ENCODE assay signal across 30 cellular contexts in the genomic region with DNA sequence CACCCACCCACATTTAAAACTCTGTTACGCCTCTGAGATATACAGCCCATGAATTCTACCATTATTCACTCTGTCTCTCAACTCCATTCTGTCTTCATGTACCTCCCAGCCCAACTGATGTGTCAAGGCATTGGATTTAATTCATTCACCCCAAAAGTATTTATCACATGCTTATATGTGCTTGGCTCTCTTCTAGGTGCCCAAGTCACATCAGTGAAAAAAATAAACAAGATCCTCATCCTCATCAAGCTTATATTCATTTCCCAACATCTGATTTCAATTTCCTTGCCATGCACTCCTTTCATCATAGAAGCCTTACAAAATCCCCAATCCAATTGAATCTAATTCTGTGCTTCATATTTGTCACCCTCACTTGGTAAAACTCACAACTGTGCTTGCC.
"Had no signal": no experiment of that assay in that cellular context is flagged by ENCODE, and none has a peak within 500 bp of the region (broad histone marks: within the 10 kb centered on the region; RNA-seq: fewer than 3 reads in every experiment).

No MANE protein-coding gene starts in this region.

- H3K36me3 Mint-ChIP-seq: activated naive CD8-positive, alpha-beta T cell; brain had no signal

- H3K27me3 ChIP-seq: ascending aorta, breast epithelium, cardiac muscle cell, colonic mucosa, foreskin keratinocyte, gastrocnemius medialis, heart left ventricle had no signal

- H3K4me1 ChIP-seq: ascending aorta, breast epithelium, colonic mucosa, foreskin keratinocyte, gastrocnemius medialis, heart left ventricle had no signal

- ATAC-seq: activated CD8-positive, alpha-beta T cell treated with anti-CD3 and anti-CD28 coated beads for 36 hours; activated T-cell treated with anti-CD3 and anti-CD28 coated beads, Interleukin-2, amount 50 U/mL, for 4 hours; activated T-helper 17 cell treated with anti-CD3 and anti-CD28 coated beads, Interleukin-2, amount 50 U/mL, for 72 hours; esophagus mucosa; foreskin keratinocyte; gastrocnemius medialis; heart left ventricle; WTC11 had no signal

- H3K9me3 ChIP-seq: ascending aorta, colonic mucosa, gastrocnemius medialis had no signal

- H3K36me3 ChIP-seq: ascending aorta, breast epithelium, cardiac muscle cell, colonic mucosa, gastrocnemius medialis, heart left ventricle had no signal

- H3K9me3 Mint-ChIP-seq: activated CD8-positive, alpha-beta T cell treated with anti-CD3 and anti-CD28 coated beads for 36 hours; activated T-cell treated with anti-CD3 and anti-CD28 coated beads, Interleukin-2, amount 50 U/mL, for 4 hours had no signal

- H3K27me3 Mint-ChIP-seq: activated CD8-positive, alpha-beta T cell treated with anti-CD3 and anti-CD28 coated beads for 36 hours; activated naive CD8-positive, alpha-beta T cell; activated T-helper 17 cell treated with anti-CD3 and anti-CD28 coated beads, Interleukin-2, amount 50 U/mL, for 72 hours; brain had no signal

- H3K27ac Mint-ChIP-seq: activated CD8-positive, alpha-beta T cell treated with anti-CD3 and anti-CD28 coated beads for 36 hours; activated naive CD8-positive, alpha-beta T cell; activated T-helper 17 cell treated with anti-CD3 and anti-CD28 coated beads, Interleukin-2, amount 50 U/mL, for 72 hours; brain; endodermal cell; WTC11 had no signal

- H3K4me1 Mint-ChIP-seq: activated T-helper 17 cell treated with anti-CD3 and anti-CD28 coated beads, Interleukin-2, amount 50 U/mL, for 72 hours; brain; endodermal cell; WTC11 had no signal

- DNase-seq: activated CD4-positive, alpha-beta T cell treated with anti-CD3 and anti-CD28 coated beads for 1 hour; activated CD4-positive, alpha-beta T cell treated with anti-CD3 and anti-CD28 coated beads for 48 hours; activated CD4-positive, alpha-beta T cell treated with anti-CD3 and anti-CD28 coated beads, Interleukin-2, amount 50 U/mL, for 1 hour; activated CD4-positive, alpha-beta T cell treated with anti-CD3 and anti-CD28 coated beads, Interleukin-2, amount 50 U/mL, for 48 hours; activated CD8-positive, alpha-beta memory T cell treated with anti-CD3 and anti-CD28 coated beads for 24 hours; activated CD8-positive, alpha-beta T cell treated with anti-CD3 and anti-CD28 coated beads for 36 hours; activated effector memory CD4-positive, alpha-beta T cell treated with Interleukin-2 at 50 U/mL for 16 hours; activated gamma-delta T cell treated with Interleukin-2 at 50 U/mL for 16 hours; activated naive CD4-positive, alpha-beta T cell treated with anti-CD3 and anti-CD28 coated beads, Interleukin-2, amount 50 U/mL, for 16 hours; activated naive CD4-positive, alpha-beta T cell treated with Interleukin-2 at 50 U/mL for 16 hours; activated T-cell treated with anti-CD3 and anti-CD28 coated beads, Interleukin-2, amount 50 U/mL, for 4 hours; central memory CD4-positive, alpha-beta T cell; cerebellar nuclear complex; colonic mucosa; effector CD8-positive, alpha-beta T cell; endodermal cell; foreskin keratinocyte; gastrocnemius medialis; glutamatergic neuron; heart left ventricle; T-helper 2 cell had no signal

- H3K27ac ChIP-seq: ascending aorta, breast epithelium, cardiac muscle cell, colonic mucosa, foreskin keratinocyte, gastrocnemius medialis, heart left ventricle, VCaP had no signal

- H3K4me3 Mint-ChIP-seq: activated CD8-positive, alpha-beta T cell treated with anti-CD3 and anti-CD28 coated beads for 36 hours; activated naive CD8-positive, alpha-beta T cell; activated T-cell treated with anti-CD3 and anti-CD28 coated beads, Interleukin-2, amount 50 U/mL, for 4 hours; activated T-helper 17 cell treated with anti-CD3 and anti-CD28 coated beads, Interleukin-2, amount 50 U/mL, for 72 hours; brain; endodermal cell; WTC11 had no signal

- H3K4me3 ChIP-seq: ascending aorta, breast epithelium, cardiac muscle cell, colonic mucosa, gastrocnemius medialis, heart left ventricle had no signal
